ENCODE assay signal across 8 cellular contexts in the genomic region with DNA sequence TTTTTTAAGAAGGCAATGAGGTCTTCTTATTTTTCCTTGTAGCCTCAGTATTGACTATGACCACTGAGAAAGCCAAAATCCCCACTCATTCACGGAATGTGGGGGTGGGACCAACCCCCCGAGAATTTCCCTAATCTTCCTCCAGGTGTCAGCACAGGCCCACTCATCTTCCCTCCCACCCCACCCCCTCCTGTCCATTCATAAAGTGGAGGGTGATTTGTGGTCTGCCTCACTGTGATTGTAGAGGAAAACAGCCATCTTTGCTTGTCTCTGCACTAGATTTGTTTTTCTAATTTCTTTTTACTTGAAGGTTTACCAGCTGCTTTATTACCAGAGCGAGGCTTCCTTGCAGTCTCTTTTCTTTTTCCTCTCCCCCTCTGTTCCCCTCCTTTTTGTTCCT.
A peak's percentile ranks its signal among the peaks of the same experiment; 100 is the strongest.
DNase-seq lines count a peak whose midpoint lies in the region; FAIRE-seq and TF ChIP-seq lines count a peak whose summit lies in the region.

No MANE protein-coding gene starts in this region.

- no peak overlapping the region for H3K4ac ChIP-seq in mesenchymal stem cell (ENCODE audit: low read depth in 1 of 2, low read length in 2 of 2)

- intact Hi-C loops in vagina (cut with DNase I): no loop called here

- H2AFZ ChIP-seq in mesenchymal stem cell (ENCODE audit: low read depth, low read length): no peak overlapping the region

- TF ChIP-seq POLR2A in vagina (IDR thresholded peaks at IDR 0.05): no peak

- no peak overlapping the region for H2BK15ac ChIP-seq in mesenchymal stem cell (ENCODE audit: low read depth, poor library complexity, severe bottlenecking)

- H3K9ac ChIP-seq in mesenchymal stem cell (ENCODE audit: low read length): no peak overlapping the region

- no peak overlapping the region for H3K4me2 ChIP-seq in mesenchymal stem cell (ENCODE audit: low read length, poor library complexity, severe bottlenecking)

- H2BK120ac ChIP-seq in mesenchymal stem cell (ENCODE audit: low read depth, low read length): no peak overlapping the region

- H4K8ac ChIP-seq in mesenchymal stem cell (ENCODE audit: low read length): no peak overlapping the region

- no peak overlapping the region for H3K14ac ChIP-seq in mesenchymal stem cell (ENCODE audit: low read length in 2 of 2)

- no peak overlapping the region for H3K18ac ChIP-seq in mesenchymal stem cell (ENCODE audit: low read depth in 1 of 2, low read length in 2 of 2)

- H2BK5ac ChIP-seq in mesenchymal stem cell (ENCODE audit: low read depth, low read length, poor library complexity, severe bottlenecking): no peak overlapping the region

- peaks cover 0 to 6% of the 10 kb centered on the region in 2 experiments for H3K27me3 ChIP-seq in mesenchymal stem cell (ENCODE audit: control insufficient read depth in 1 of 2, insufficient read depth in 1 of 2, low read length in 2 of 2)
- H3K27me3 ChIP-seq in vagina: no peaks in the 10 kb centered on the region

- H4K91ac ChIP-seq in mesenchymal stem cell (ENCODE audit: low read length): no peak overlapping the region

- no peak overlapping the region for H2AK5ac ChIP-seq in mesenchymal stem cell (ENCODE audit: low read length, severe bottlenecking)

- H3K36me3 ChIP-seq in mesenchymal stem cell (ENCODE audit: control insufficient read depth in 1 of 2, insufficient read depth in 2 of 2, low read depth in 1 of 2, low read length in 2 of 2): no peaks in the 10 kb centered on the region
- no peaks in the 10 kb centered on the region for H3K36me3 ChIP-seq in vagina

- H3K4me1 ChIP-seq in mesenchymal stem cell (ENCODE audit: control insufficient read depth, insufficient read depth, low read depth, low read length) (peaks cover 9% of the 10 kb centered on the region), vagina (peaks cover 31% of the 10 kb centered on the region)

- 0% methylated on average over 1 of the region's 3 CpGs for WGBS in mesenchymal stem cell

- no peaks in the 10 kb centered on the region for H3K79me1 ChIP-seq in mesenchymal stem cell (replicated peaks; ENCODE audit: low read length, poor library complexity, severe bottlenecking)

- no peak overlapping the region for H3K27ac ChIP-seq in mesenchymal stem cell (ENCODE audit: low read length, poor library complexity, severe bottlenecking)
- peak overlapping the region; percentile 70 for H3K27ac ChIP-seq in vagina

- H2BK12ac ChIP-seq in mesenchymal stem cell (ENCODE audit: low read length in 2 of 2): no peak overlapping the region

- TF ChIP-seq CTCF in vagina (IDR thresholded peaks at IDR 0.05): peak; percentile 22 to 48 (median 46)

- H3K23ac ChIP-seq in mesenchymal stem cell (ENCODE audit: low read length in 2 of 2): no peak overlapping the region

- H3K4me3 ChIP-seq in mesenchymal stem cell (ENCODE audit: insufficient read depth in 1 of 2, low read depth in 1 of 2, low read length in 2 of 2) (no peak overlapping the region), vagina (no peak overlapping the region)

- FAIRE-seq in HTR-8/SVneo (lab: Jason Lieb, UNC): no peak

- DNase-seq in NCI-H2081 (lab: John Stamatoyannopoulos, UW): peak; percentile 51 to 55
- no peak for DNase-seq in NCI-H2081 treated with DMSO at 0.1 percent for 48 hours (lab: John Stamatoyannopoulos, UW)
- peak; percentile 45 for DNase-seq in HTR-8/SVneo (ENCODE audit: insufficient read length, low spot score)
- peak; percentile 20 for DNase-seq in T follicular helper cell (ENCODE audit: low read depth)
- DNase-seq in cerebellar cortex (ENCODE audit: low spot score): peak; percentile 9
- peak; percentile 41 for DNase-seq in mesenchymal stem cell
- DNase-seq in vagina (ENCODE audit: extremely low spot score in 2 of 2): no peak
- no peak for DNase-seq in SKM-1 (lab: John Stamatoyannopoulos, UW; ENCODE audit: unreplicated experiment)

- no peaks in the 10 kb centered on the region for H3K9me3 ChIP-seq in mesenchymal stem cell (ENCODE audit: control insufficient read depth, low read length)
- H3K9me3 ChIP-seq in vagina: no peaks in the 10 kb centered on the region

Comparison
In these comparisons a context has a peak if more than half of its experiments do, and no peak if none do; other contexts are left out.
1. DNase-seq: peak in NCI-H2081 (2 of 2), HTR-8/SVneo (single experiment), T follicular helper cell (single experiment), cerebellar cortex (single experiment) and mesenchymal stem cell (single experiment); none in NCI-H2081 treated with DMSO at 0.1 percent for 48 hours (single experiment), vagina (0 of 2) and SKM-1 (single experiment).